ENCODE assay signal across 8 cellular contexts in genomic region chrX:130084651-130085237, GRCh38.
DNase-seq lines count a peak whose midpoint lies in the region; ATAC-seq, FAIRE-seq and TF ChIP-seq lines count a peak whose summit lies in the region.

No MANE protein-coding gene starts in this region.

- peaks cover 56% of the 10 kb centered on the region for H3K4me1 ChIP-seq in effector memory CD4-positive, alpha-beta T cell (ENCODE audit: control insufficient read depth, insufficient read depth, low read length, poor library complexity, severe bottlenecking)

- DNase-seq in GM10266 (ENCODE audit: extremely low spot score): peak; percentile 55
- DNase-seq in GM20000 (ENCODE audit: low spot score): peak; percentile 58
- no peak for DNase-seq in effector memory CD4-positive, alpha-beta T cell
- DNase-seq in H54 (ENCODE audit: insufficient read length, low spot score): no peak
- no peak for DNase-seq in GM19240 (ENCODE audit: insufficient read length, low spot score)
- DNase-seq in foreskin fibroblast: no peak
- DNase-seq in NCI-H1092 treated with DMSO at 0.1 percent for 48 hours (lab: John Stamatoyannopoulos, UW): no peak

- peak; percentile 43 for ATAC-seq in HG03571 (IDR thresholded peaks at IDR 0.05; ENCODE audit: unreplicated experiment)

- H3K4me3 ChIP-seq in effector memory CD4-positive, alpha-beta T cell (ENCODE audit: insufficient read depth, low read depth, low read length, poor library complexity, severe bottlenecking): peak overlapping the region; percentile 45
- no peak overlapping the region for H3K4me3 ChIP-seq in foreskin fibroblast (ENCODE audit: low read depth in 1 of 2, low read length in 2 of 2)

- peak overlapping the region; percentile 61 for H3K27ac ChIP-seq in effector memory CD4-positive, alpha-beta T cell (ENCODE audit: insufficient read depth, low read length, poor library complexity, severe bottlenecking)

- TF ChIP-seq POLR2A in H54 (IDR thresholded peaks at IDR 0.05; ENCODE audit: low read depth, low read length): no peak

- H3K36me3 ChIP-seq in effector memory CD4-positive, alpha-beta T cell (ENCODE audit: control insufficient read depth, insufficient read depth, low read length): no peaks in the 10 kb centered on the region

- TF ChIP-seq CTCF in GM10266 (IDR thresholded peaks at IDR 0.05; ENCODE audit: control insufficient read depth, insufficient read depth, low read depth, missing control alignments) (no peak), GM20000 (IDR thresholded peaks at IDR 0.05; ENCODE audit: extremely low read depth, missing control alignments) (no peak), foreskin fibroblast (IDR thresholded peaks at IDR 0.05; ENCODE audit: low read depth, low read length) (no peak)

- no peak for FAIRE-seq in H54 (lab: Jason Lieb, UNC)

- H3K27me3 ChIP-seq in effector memory CD4-positive, alpha-beta T cell (replicated peaks; ENCODE audit: control insufficient read depth, insufficient read depth, low read length, poor library complexity, severe bottlenecking): no peaks in the 10 kb centered on the region

- H3K9me3 ChIP-seq in effector memory CD4-positive, alpha-beta T cell (ENCODE audit: control insufficient read depth, low read length): no peaks in the 10 kb centered on the region

Comparison
In these comparisons a context has a peak if more than half of its experiments do, and no peak if none do; other contexts are left out.
1. DNase-seq: peak in GM10266 (single experiment) and GM20000 (single experiment); none in effector memory CD4-positive, alpha-beta T cell (0 of 3), H54 (single experiment), GM19240 (single experiment), foreskin fibroblast (0 of 2) and NCI-H1092 treated with DMSO at 0.1 percent for 48 hours (single experiment).